In genomic region chr9:126675147-126675467, GRCh38 we compare ENCODE assay signal across 2 cellular contexts.
TF ChIP-seq lines count a peak whose summit lies in the region.

No MANE protein-coding gene starts in this region.

TF ChIP-seq in GM23338, 12 proteins besides CTCF, POLR2A, EP300 and RAD21 (continued from another document):
- TF ChIP-seq, protein P1, sequence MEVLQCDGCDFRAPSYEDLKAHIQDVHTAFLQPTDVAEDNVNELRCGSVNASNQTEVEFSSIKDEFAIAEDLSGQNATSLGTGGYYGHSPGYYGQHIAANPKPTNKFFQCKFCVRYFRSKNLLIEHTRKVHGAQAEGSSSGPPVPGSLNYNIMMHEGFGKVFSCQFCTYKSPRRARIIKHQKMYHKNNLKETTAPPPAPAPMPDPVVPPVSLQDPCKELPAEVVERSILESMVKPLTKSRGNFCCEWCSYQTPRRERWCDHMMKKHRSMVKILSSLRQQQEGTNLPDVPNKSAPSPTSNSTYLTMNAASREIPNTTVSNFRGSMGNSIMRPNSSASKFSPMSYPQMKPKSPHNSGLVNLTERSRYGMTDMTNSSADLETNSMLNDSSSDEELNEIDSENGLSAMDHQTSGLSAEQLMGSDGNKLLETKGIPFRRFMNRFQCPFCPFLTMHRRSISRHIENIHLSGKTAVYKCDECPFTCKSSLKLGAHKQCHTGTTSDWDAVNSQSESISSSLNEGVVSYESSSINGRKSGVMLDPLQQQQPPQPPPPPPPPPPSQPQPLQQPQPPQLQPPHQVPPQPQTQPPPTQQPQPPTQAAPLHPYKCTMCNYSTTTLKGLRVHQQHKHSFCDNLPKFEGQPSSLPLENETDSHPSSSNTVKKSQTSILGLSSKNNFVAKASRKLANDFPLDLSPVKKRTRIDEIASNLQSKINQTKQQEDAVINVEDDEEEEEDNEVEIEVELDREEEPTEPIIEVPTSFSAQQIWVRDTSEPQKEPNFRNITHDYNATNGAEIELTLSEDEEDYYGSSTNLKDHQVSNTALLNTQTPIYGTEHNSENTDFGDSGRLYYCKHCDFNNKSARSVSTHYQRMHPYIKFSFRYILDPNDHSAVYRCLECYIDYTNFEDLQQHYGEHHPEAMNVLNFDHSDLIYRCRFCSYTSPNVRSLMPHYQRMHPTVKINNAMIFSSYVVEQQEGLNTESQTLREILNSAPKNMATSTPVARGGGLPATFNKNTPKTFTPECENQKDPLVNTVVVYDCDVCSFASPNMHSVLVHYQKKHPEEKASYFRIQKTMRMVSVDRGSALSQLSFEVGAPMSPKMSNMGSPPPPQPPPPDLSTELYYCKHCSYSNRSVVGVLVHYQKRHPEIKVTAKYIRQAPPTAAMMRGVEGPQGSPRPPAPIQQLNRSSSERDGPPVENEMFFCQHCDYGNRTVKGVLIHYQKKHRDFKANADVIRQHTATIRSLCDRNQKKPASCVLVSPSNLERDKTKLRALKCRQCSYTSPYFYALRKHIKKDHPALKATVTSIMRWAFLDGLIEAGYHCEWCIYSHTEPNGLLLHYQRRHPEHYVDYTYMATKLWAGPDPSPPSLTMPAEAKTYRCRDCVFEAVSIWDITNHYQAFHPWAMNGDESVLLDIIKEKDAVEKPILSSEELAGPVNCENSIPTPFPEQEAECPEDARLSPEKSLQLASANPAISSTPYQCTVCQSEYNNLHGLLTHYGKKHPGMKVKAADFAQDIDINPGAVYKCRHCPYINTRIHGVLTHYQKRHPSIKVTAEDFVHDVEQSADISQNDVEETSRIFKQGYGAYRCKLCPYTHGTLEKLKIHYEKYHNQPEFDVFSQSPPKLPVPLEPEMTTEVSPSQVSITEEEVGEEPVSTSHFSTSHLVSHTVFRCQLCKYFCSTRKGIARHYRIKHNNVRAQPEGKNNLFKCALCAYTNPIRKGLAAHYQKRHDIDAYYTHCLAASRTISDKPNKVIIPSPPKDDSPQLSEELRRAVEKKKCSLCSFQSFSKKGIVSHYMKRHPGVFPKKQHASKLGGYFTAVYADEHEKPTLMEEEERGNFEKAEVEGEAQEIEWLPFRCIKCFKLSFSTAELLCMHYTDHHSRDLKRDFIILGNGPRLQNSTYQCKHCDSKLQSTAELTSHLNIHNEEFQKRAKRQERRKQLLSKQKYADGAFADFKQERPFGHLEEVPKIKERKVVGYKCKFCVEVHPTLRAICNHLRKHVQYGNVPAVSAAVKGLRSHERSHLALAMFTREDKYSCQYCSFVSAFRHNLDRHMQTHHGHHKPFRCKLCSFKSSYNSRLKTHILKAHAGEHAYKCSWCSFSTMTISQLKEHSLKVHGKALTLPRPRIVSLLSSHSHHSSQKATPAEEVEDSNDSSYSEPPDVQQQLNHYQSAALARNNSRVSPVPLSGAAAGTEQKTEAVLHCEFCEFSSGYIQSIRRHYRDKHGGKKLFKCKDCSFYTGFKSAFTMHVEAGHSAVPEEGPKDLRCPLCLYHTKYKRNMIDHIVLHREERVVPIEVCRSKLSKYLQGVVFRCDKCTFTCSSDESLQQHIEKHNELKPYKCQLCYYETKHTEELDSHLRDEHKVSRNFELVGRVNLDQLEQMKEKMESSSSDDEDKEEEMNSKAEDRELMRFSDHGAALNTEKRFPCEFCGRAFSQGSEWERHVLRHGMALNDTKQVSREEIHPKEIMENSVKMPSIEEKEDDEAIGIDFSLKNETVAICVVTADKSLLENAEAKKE (CRISPR knock-in tag; IDR thresholded peaks at IDR 0.05) = no peak
- TF ChIP-seq, protein P2, sequence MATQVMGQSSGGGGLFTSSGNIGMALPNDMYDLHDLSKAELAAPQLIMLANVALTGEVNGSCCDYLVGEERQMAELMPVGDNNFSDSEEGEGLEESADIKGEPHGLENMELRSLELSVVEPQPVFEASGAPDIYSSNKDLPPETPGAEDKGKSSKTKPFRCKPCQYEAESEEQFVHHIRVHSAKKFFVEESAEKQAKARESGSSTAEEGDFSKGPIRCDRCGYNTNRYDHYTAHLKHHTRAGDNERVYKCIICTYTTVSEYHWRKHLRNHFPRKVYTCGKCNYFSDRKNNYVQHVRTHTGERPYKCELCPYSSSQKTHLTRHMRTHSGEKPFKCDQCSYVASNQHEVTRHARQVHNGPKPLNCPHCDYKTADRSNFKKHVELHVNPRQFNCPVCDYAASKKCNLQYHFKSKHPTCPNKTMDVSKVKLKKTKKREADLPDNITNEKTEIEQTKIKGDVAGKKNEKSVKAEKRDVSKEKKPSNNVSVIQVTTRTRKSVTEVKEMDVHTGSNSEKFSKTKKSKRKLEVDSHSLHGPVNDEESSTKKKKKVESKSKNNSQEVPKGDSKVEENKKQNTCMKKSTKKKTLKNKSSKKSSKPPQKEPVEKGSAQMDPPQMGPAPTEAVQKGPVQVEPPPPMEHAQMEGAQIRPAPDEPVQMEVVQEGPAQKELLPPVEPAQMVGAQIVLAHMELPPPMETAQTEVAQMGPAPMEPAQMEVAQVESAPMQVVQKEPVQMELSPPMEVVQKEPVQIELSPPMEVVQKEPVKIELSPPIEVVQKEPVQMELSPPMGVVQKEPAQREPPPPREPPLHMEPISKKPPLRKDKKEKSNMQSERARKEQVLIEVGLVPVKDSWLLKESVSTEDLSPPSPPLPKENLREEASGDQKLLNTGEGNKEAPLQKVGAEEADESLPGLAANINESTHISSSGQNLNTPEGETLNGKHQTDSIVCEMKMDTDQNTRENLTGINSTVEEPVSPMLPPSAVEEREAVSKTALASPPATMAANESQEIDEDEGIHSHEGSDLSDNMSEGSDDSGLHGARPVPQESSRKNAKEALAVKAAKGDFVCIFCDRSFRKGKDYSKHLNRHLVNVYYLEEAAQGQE (IDR thresholded peaks at IDR 0.05; ENCODE audit: unreplicated experiment) = no peak
- TF ChIP-seq ZNF331 (CRISPR knock-in tag; IDR thresholded peaks at IDR 0.05; ENCODE audit: low read depth) (no peak), POLR2AphosphoS5 (IDR thresholded peaks at IDR 0.05; ENCODE audit: low read depth) (no peak), STAT1 (IDR thresholded peaks at IDR 0.05; ENCODE audit: unreplicated experiment) (no peak), CREB1 (CRISPR knock-in tag; IDR thresholded peaks at IDR 0.05; ENCODE audit: low read depth) (no peak), NANOG (IDR thresholded peaks at IDR 0.05; ENCODE audit: borderline replicate concordance) (no peak), ZNF114 (CRISPR knock-in tag; IDR thresholded peaks at IDR 0.05) (no peak), JUNB (IDR thresholded peaks at IDR 0.05; ENCODE audit: unreplicated experiment) (no peak)
- TF ChIP-seq, protein P3, sequence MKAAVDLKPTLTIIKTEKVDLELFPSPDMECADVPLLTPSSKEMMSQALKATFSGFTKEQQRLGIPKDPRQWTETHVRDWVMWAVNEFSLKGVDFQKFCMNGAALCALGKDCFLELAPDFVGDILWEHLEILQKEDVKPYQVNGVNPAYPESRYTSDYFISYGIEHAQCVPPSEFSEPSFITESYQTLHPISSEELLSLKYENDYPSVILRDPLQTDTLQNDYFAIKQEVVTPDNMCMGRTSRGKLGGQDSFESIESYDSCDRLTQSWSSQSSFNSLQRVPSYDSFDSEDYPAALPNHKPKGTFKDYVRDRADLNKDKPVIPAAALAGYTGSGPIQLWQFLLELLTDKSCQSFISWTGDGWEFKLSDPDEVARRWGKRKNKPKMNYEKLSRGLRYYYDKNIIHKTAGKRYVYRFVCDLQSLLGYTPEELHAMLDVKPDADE (IDR thresholded peaks at IDR 0.05) = no peak

TF ChIP-seq in H1, 55 proteins besides CTCF, POLR2A, EP300 and RAD21 (continued from another document):
- no peak for TF ChIP-seq SIRT6 (IDR thresholded peaks at IDR 0.05; ENCODE audit: low read length)
